In genomic region chr1:244833734-244834595, GRCh38 we compare ENCODE assay signal across 8 cellular contexts. TPM values are rescaled to one million over a fixed set of nuclear protein-coding genes. Genes with fewer than 3 reads are reported as not detected.
DNase-seq lines count a peak whose midpoint lies in the region; ATAC-seq, FAIRE-seq and TF ChIP-seq lines count a peak whose summit lies in the region.

No MANE protein-coding gene starts in this region.

- CTCF ChIA-PET in PC-9 (lab: Charles Lee): interaction anchor here (0.5 to 0.7 kb wide), 2 partner anchors 14 to 141 kb away, joined by 3 to 5 read pairs; no protein-coding TSS in a partner anchor

- DNase-seq in GM18507 (ENCODE audit: extremely low spot score, insufficient read length, low read depth): no peak
- peak in 63 of 76 experiments; percentile 6 to 75 (median 46) for DNase-seq in HUDEP-2 (lab: John Stamatoyannopoulos, UW; ENCODE audit: unreplicated experiment in 76 of 76)
- peak; percentile 44 to 78 for DNase-seq in PC-9
- DNase-seq in activated T-cell treated with anti-CD3 and anti-CD28 coated beads, Interleukin-2, amount 50 U/mL, for 48 hours: peak; percentile 63 to 66

- H3K27me3 Mint-ChIP-seq in stimulated activated naive CD8-positive, alpha-beta T cell treated with anti-CD3 and anti-CD28 coated beads, Interleukin-15, Interleukin-2, amounts not matched to agents 100 ng/mL and 50 ng/mL, for 24 hours: no peaks in the 10 kb centered on the region

- H3K36me3 ChIP-seq in PC-9 (ENCODE audit: low read depth): 0 out of 2 replicates have a peak, but pooled peaks cover 5% of the 10 kb centered on the region
- peaks cover 0 to 9% of the 10 kb centered on the region in 2 donors for H3K36me3 ChIP-seq in muscle layer of duodenum (ENCODE audit: control insufficient read depth in 1 of 2, insufficient read depth in 2 of 2, low read length in 2 of 2)

- H3K4me1 Mint-ChIP-seq in stimulated activated naive CD8-positive, alpha-beta T cell treated with anti-CD3 and anti-CD28 coated beads, Interleukin-15, Interleukin-2, amounts not matched to agents 100 ng/mL and 50 ng/mL, for 24 hours (ENCODE audit: low read depth): peaks cover 46% of the 10 kb centered on the region

- no peaks in the 10 kb centered on the region for H3K9me3 Mint-ChIP-seq in stimulated activated naive CD8-positive, alpha-beta T cell treated with anti-CD3 and anti-CD28 coated beads, Interleukin-15, Interleukin-2, amounts not matched to agents 100 ng/mL and 50 ng/mL, for 24 hours

- TF ChIP-seq CTCF in 22Rv1 (IDR thresholded peaks at IDR 0.05) (peak; percentile 29), PC-9 (conservative IDR thresholded peaks at IDR 0.05) (0 out of 2 replicates have a peak, but pooled peaks have one; percentile 38)

- H3F3A ChIP-seq in PC-9 (ENCODE audit: insufficient read depth, low read depth): peaks cover 48% of the 10 kb centered on the region

- intact Hi-C loops in PC-9 (cut with micrococcal nuclease; ENCODE audit: unreplicated experiment): loop anchor here (2.0 to 10.0 kb wide), 5 partner anchors 33 to 529 kb away; partner anchors contain the start of gene DESI2

- peak overlapping the region; percentile 70 for H2AFZ ChIP-seq in PC-9

- H3K36me3 Mint-ChIP-seq in stimulated activated naive CD8-positive, alpha-beta T cell treated with anti-CD3 and anti-CD28 coated beads, Interleukin-15, Interleukin-2, amounts not matched to agents 100 ng/mL and 50 ng/mL, for 24 hours (ENCODE audit: low read depth): peaks cover 31% of the 10 kb centered on the region

- no TSS peak for BruUV-seq in PC-9 (replicated peaks; lab: Mats Ljungman, UMichigan)

- no peaks in the 10 kb centered on the region for H3K9me3 ChIP-seq in PC-9 (ENCODE audit: insufficient read depth, low read depth)
- no peaks in the 10 kb centered on the region for H3K9me3 ChIP-seq in muscle layer of duodenum (ENCODE audit: control insufficient read depth in 1 of 2, low read length in 2 of 2)

- H3K9me2 ChIP-seq in PC-9 (ENCODE audit: insufficient read depth): no peaks in the 10 kb centered on the region

- no peaks in the 10 kb centered on the region for H3K27me3 ChIP-seq in PC-9 (ENCODE audit: insufficient read depth, low read depth)
- H3K27me3 ChIP-seq in muscle layer of duodenum (ENCODE audit: low read depth, low read length): no peaks in the 10 kb centered on the region

- H3K27ac ChIP-seq in 22Rv1: peak overlapping the region; percentile 100
- peak overlapping the region; percentile 98 for H3K27ac ChIP-seq in PC-9
- H3K27ac ChIP-seq in muscle layer of duodenum (ENCODE audit: low read length): peak overlapping the region; percentile 97

- peaks cover 22% of the 10 kb centered on the region for H3K4me1 ChIP-seq in PC-9 (replicated peaks; ENCODE audit: insufficient read depth)
- H3K4me1 ChIP-seq in muscle layer of duodenum (ENCODE audit: control insufficient read depth in 1 of 2, insufficient read depth in 2 of 2, low read length in 2 of 2): peaks cover 0 to 15% of the 10 kb centered on the region in 2 donors

- peak overlapping the region; percentile 99 for H3K4me3 Mint-ChIP-seq in stimulated activated naive CD8-positive, alpha-beta T cell treated with anti-CD3 and anti-CD28 coated beads, Interleukin-15, Interleukin-2, amounts not matched to agents 100 ng/mL and 50 ng/mL, for 24 hours

- no peaks in the 10 kb centered on the region for H4K20me1 ChIP-seq in PC-9 (ENCODE audit: insufficient read depth)

- peak overlapping the region; percentile 87 for H3K4me2 ChIP-seq in PC-9

- POLR2A ChIA-PET in PC-9 (lab: Charles Lee; ENCODE audit: unreplicated experiment): interaction anchor here (0.6 to 0.7 kb wide), 2 partner anchors 30 to 253 kb away, joined by 5 to 6 read pairs; no protein-coding TSS in a partner anchor

- FAIRE-seq in GM18507 (lab: Jason Lieb, UNC): peak; percentile 48

- peak overlapping the region; percentile 100 for H3K27ac Mint-ChIP-seq in stimulated activated naive CD8-positive, alpha-beta T cell treated with anti-CD3 and anti-CD28 coated beads, Interleukin-15, Interleukin-2, amounts not matched to agents 100 ng/mL and 50 ng/mL, for 24 hours

- H3K79me2 ChIP-seq in PC-9 (ENCODE audit: low read depth): peaks cover 33% of the 10 kb centered on the region

- ATAC-seq in esophagus mucosa: peak; percentile 38

- H3K4me3 ChIP-seq in PC-9 (peak overlapping the region; percentile 79), muscle layer of duodenum (ENCODE audit: low read depth in 1 of 2, low read length in 2 of 2) (peak overlapping the region; percentile 70 to 80)

RNA-seq across cellular contexts. Expression of gene COX20, which starts 1.5 kb away (rescaled TPM):
- total RNA-seq in PC-9 (2021): 34.5 and 40.7 TPM in 2 replicates
- 17.4 TPM for total RNA-seq in esophagus mucosa

RNA-seq across cellular contexts. Expression of gene HNRNPU, which starts 30.4 kb away (rescaled TPM):
- total RNA-seq in PC-9 (2021): 291 and 376 TPM in 2 replicates
- 164 TPM for total RNA-seq in esophagus mucosa
